ENCODE assay signal across 8 cellular contexts in genomic region chr5:141343953-141344463, GRCh38. TPM values are rescaled to one million over a fixed set of nuclear protein-coding genes. Genes with fewer than 3 reads are reported as not detected.
DNase-seq lines count a peak whose midpoint lies in the region; ATAC-seq and TF ChIP-seq lines count a peak whose summit lies in the region.
"Had no signal": no experiment of that assay in that cellular context is flagged by ENCODE, and none has a peak within 500 bp of the region (broad histone marks: within the 10 kb centered on the region; RNA-seq: fewer than 3 reads in every experiment).

No MANE protein-coding gene starts in this region.

- no peak overlapping the region for H2AK5ac ChIP-seq in neuronal stem cell (ENCODE audit: low read depth, low read length)

- peak; percentile 33; the same call in 1 of the 2 replicates for TF ChIP-seq CTCF in HFFc6 (IDR thresholded peaks at IDR 0.05)

- peaks cover 20 to 32% of the 10 kb centered on the region in 2 donors for H3K9me3 ChIP-seq in neuronal stem cell (replicated peaks in 1 of 2; ENCODE audit: control insufficient read depth in 2 of 2, insufficient read depth in 1 of 2, low read depth in 1 of 2, low read length in 2 of 2)

- H3K27me3 ChIP-seq in neuronal stem cell (ENCODE audit: control insufficient read depth in 3 of 3, insufficient read depth in 3 of 3, low read depth in 1 of 3, low read length in 3 of 3), result no peaks in the 10 kb centered on the region

- H3K4me3 Mint-ChIP-seq in HFFc6, result peak overlapping the region; percentile 91
- H3K4me3 Mint-ChIP-seq in central memory CD8-positive, alpha-beta T cell, result peak overlapping the region; percentile 40

- H3K27ac Mint-ChIP-seq in HFFc6, result peak overlapping the region; percentile 95
- H3K27ac Mint-ChIP-seq in central memory CD8-positive, alpha-beta T cell (ENCODE audit: low read depth), result no peak overlapping the region

- no peak overlapping the region for H3K4me2 ChIP-seq in neuronal stem cell (ENCODE audit: insufficient read depth, low read length, poor library complexity, severe bottlenecking)

- ATAC-seq in central memory CD8-positive, alpha-beta T cell (replicated peaks; ENCODE audit: extremely low read depth, poor library complexity, severe bottlenecking), result no peak
- no peak for ATAC-seq in GM21825 (IDR thresholded peaks at IDR 0.05; ENCODE audit: unreplicated experiment)

- peak overlapping the region in 1 of 2 donors; percentile 25 for H3K4me3 ChIP-seq in neuronal stem cell (ENCODE audit: low read length in 2 of 2)

- H3K36me3 ChIP-seq in neuronal stem cell (replicated peaks in 1 of 2; ENCODE audit: control insufficient read depth in 2 of 2, insufficient read depth in 2 of 2, low read length in 2 of 2), result no peaks in the 10 kb centered on the region

- no peaks in the 10 kb centered on the region for H3K4me1 ChIP-seq in neuronal stem cell (ENCODE audit: control insufficient read depth in 2 of 2, insufficient read depth in 1 of 2, low read depth in 1 of 2, low read length in 2 of 2)

- H3K9me3 Mint-ChIP-seq in HFFc6, result peaks cover 36% of the 10 kb centered on the region
- H3K9me3 Mint-ChIP-seq in central memory CD8-positive, alpha-beta T cell, result peaks cover 5% of the 10 kb centered on the region

- H3K23ac ChIP-seq in neuronal stem cell (ENCODE audit: low read depth, low read length, poor library complexity), result no peak overlapping the region

- WGBS in neuronal stem cell (ENCODE audit: extremely low coverage in 2 of 2, insufficient read length in 2 of 2, insufficient replicate concordance in 1 of 2), 2 donors, result no CpG with 5 or more reads among the region's 31 CpGs

- no peaks in the 10 kb centered on the region for H3K79me1 ChIP-seq in neuronal stem cell (ENCODE audit: low read depth, low read length)

- no peak overlapping the region for H2BK15ac ChIP-seq in neuronal stem cell (ENCODE audit: low read length)

- H4K8ac ChIP-seq in neuronal stem cell (ENCODE audit: low read depth, low read length), result no peak overlapping the region

- no peak overlapping the region for H2BK5ac ChIP-seq in neuronal stem cell (ENCODE audit: low read length)

- DNase-seq in HFFc6, result no peak
- no peak for DNase-seq in central memory CD8-positive, alpha-beta T cell (ENCODE audit: low spot score in 2 of 2)
- DNase-seq in neuronal stem cell (ENCODE audit: low spot score), result no peak
- DNase-seq in activated T-cell treated with anti-CD3 and anti-CD28 coated beads, Interleukin-2, amount 50 U/mL, for 1 hour, result no peak
- DNase-seq in NCI-H187 (lab: John Stamatoyannopoulos, UW), result no peak
- DNase-seq: GOT3; NK-92 treated with Interleukin-12 subunit alpha and Interleukin-12 subunit beta, amount 100 ng/mL, for 24 hours had no signal

- H3K4me1 Mint-ChIP-seq in HFFc6 (ENCODE audit: low read depth), result peaks cover 9% of the 10 kb centered on the region
- no peaks in the 10 kb centered on the region for H3K4me1 Mint-ChIP-seq in central memory CD8-positive, alpha-beta T cell

- no peak overlapping the region for H3K18ac ChIP-seq in neuronal stem cell (ENCODE audit: low read length)

- no peak overlapping the region for H3K4ac ChIP-seq in neuronal stem cell (ENCODE audit: low read length)

- H3K14ac ChIP-seq in neuronal stem cell (ENCODE audit: low read length), result no peak overlapping the region

- H3K9ac ChIP-seq in neuronal stem cell (ENCODE audit: low read depth, low read length, poor library complexity), result no peak overlapping the region

- peak overlapping the region; percentile 54 for H2AFZ ChIP-seq in neuronal stem cell (ENCODE audit: low read length)

- no peak overlapping the region for H2BK12ac ChIP-seq in neuronal stem cell (ENCODE audit: low read length)

- peaks cover 27% of the 10 kb centered on the region for H3K36me3 Mint-ChIP-seq in HFFc6 (ENCODE audit: low read depth)
- no peaks in the 10 kb centered on the region for H3K36me3 Mint-ChIP-seq in central memory CD8-positive, alpha-beta T cell (ENCODE audit: insufficient read depth)

- H3K27me3 Mint-ChIP-seq in HFFc6 (ENCODE audit: insufficient read depth), result peaks cover 2% of the 10 kb centered on the region
- peaks cover 76% of the 10 kb centered on the region for H3K27me3 Mint-ChIP-seq in central memory CD8-positive, alpha-beta T cell

- H4K91ac ChIP-seq in neuronal stem cell (ENCODE audit: low read depth, low read length, poor library complexity), result no peak overlapping the region

- H2BK120ac ChIP-seq in neuronal stem cell (ENCODE audit: low read depth, low read length), result no peak overlapping the region

- no peak overlapping the region for H3K27ac ChIP-seq in neuronal stem cell (replicated peaks; ENCODE audit: low read length)

RNA-seq across cellular contexts. Expression of gene PCDHGA3, which starts 0.4 kb away (rescaled TPM):
- total RNA-seq in HFFc6 (2021; fragmentation: NEBNext Ultra II Directional; extraction: Animal tissue kit (Norgen Biotek cat#: 25700)), result 10 to 100 TPM in 1 of 6 experiments, 1 to 10 TPM in 5; 1.9 to 10.2 (median 2.7) TPM
- polyA plus RNA-seq in neuronal stem cell (2013, experiment 1 of 2), result 0.04 TPM
- polyA plus RNA-seq in neuronal stem cell (2013, experiment 2 of 2), result 0.06 TPM

RNA-seq across cellular contexts. Expression of gene PCDHGA2, which starts 5.4 kb away (rescaled TPM):
- 1 to 10 TPM; 1.3 to 3.7 (median 1.5) TPM for total RNA-seq in HFFc6 (2021; fragmentation: NEBNext Ultra II Directional; extraction: Animal tissue kit (Norgen Biotek cat#: 25700))
- polyA plus RNA-seq in neuronal stem cell (2013, experiment 1 of 2), result 0.17 TPM
- 0.14 TPM for polyA plus RNA-seq in neuronal stem cell (2013, experiment 2 of 2)

RNA-seq across cellular contexts. Expression of gene PCDHGB1, which starts 5.9 kb away (rescaled TPM):
- total RNA-seq in HFFc6 (2021; fragmentation: NEBNext Ultra II Directional; extraction: Animal tissue kit (Norgen Biotek cat#: 25700)), result 1 to 10 TPM; 2.6 to 4.5 (median 3.4) TPM
- 0.66 TPM for polyA plus RNA-seq in neuronal stem cell (2013, experiment 1 of 2)
- 0.66 TPM for polyA plus RNA-seq in neuronal stem cell (2013, experiment 2 of 2)

RNA-seq across cellular contexts. Expression of gene PCDHGA4, which starts 10.8 kb away (rescaled TPM):
- total RNA-seq in HFFc6 (2021; fragmentation: NEBNext Ultra II Directional; extraction: Animal tissue kit (Norgen Biotek cat#: 25700)), result 1 to 10 TPM; 3.6 to 6.3 (median 5.2) TPM
- polyA plus RNA-seq in neuronal stem cell (2013, experiment 1 of 2), result 0.25 TPM
- polyA plus RNA-seq in neuronal stem cell (2013, experiment 2 of 2), result 0.19 TPM

RNA-seq across cellular contexts. Expression of gene PCDHGA1, which starts 13.7 kb away (rescaled TPM):
- 1 to 10 TPM in 4 of 6 experiments, under 1 TPM in 2; 0.91 to 1.6 (median 1.2) TPM for total RNA-seq in HFFc6 (2021; fragmentation: NEBNext Ultra II Directional; extraction: Animal tissue kit (Norgen Biotek cat#: 25700))
- 0.50 TPM for polyA plus RNA-seq in neuronal stem cell (2013, experiment 1 of 2)
- polyA plus RNA-seq in neuronal stem cell (2013, experiment 2 of 2), result 0.64 TPM
